22 cellular contexts compared by ENCODE assay signal in genomic region chr20:13700761-13701160, GRCh38.
"Had no signal": no experiment of that assay in that cellular context is flagged by ENCODE, and none has a peak within 500 bp of the region (broad histone marks: within the 10 kb centered on the region; RNA-seq: fewer than 3 reads in every experiment).

No MANE protein-coding gene starts in this region.

- DNase-seq: dorsolateral prefrontal cortex; effector CD4-positive, alpha-beta T cell; foreskin keratinocyte; heart left ventricle; kidney; natural killer cell; pancreas; right lobe of liver; stimulated activated CD4-positive, alpha-beta T cell treated with anti-CD3 and anti-CD28 coated beads, Interleukin-12 subunit alpha, Interleukin-12 subunit beta, amount 100 ng/mL, for 4 hours; stimulated activated CD4-positive, alpha-beta T cell treated with anti-CD3 and anti-CD28 coated beads, Interleukin-1b, Interleukin-23, amount 100 ng/mL, for 48 hours; stimulated activated CD4-positive, alpha-beta T cell treated with anti-CD3 and anti-CD28 coated beads, Interleukin-4, amount 100 ng/mL, for 1 hour; stimulated activated naive CD4-positive, alpha-beta T cell treated with Interleukin-2 at 50 U/mL for 16 hours; stomach; upper lobe of left lung had no signal

- H3K36me3 ChIP-seq: gastroesophageal sphincter, heart left ventricle, neutrophil, pancreas, right lobe of liver, stomach, tibial nerve, upper lobe of left lung had no signal

- H3K4me3 ChIP-seq: dorsolateral prefrontal cortex, gastroesophageal sphincter, heart left ventricle, hepatocyte, lung, pancreas, right lobe of liver, smooth muscle cell, stomach, tibial nerve, upper lobe of left lung had no signal

- ATAC-seq: foreskin keratinocyte; gastroesophageal sphincter; heart left ventricle; left lobe of liver; natural killer cell; pancreas; right lobe of liver; stimulated activated effector memory CD8-positive, alpha-beta T cell treated with anti-CD3 and anti-CD28 coated beads, Interleukin-12 subunit alpha, Interleukin-12 subunit beta, amount 100 ng/mL, for 72 hours had no signal

- H3K9me3 ChIP-seq: gastroesophageal sphincter, heart left ventricle, neutrophil, pancreas, right lobe of liver, stomach, tibial nerve, upper lobe of left lung had no signal

- H3K27me3 ChIP-seq: gastroesophageal sphincter, heart left ventricle, hepatocyte, neutrophil, pancreas, right lobe of liver, stomach, tibial nerve, upper lobe of left lung had no signal

- H3K4me1 ChIP-seq: foreskin keratinocyte, gastroesophageal sphincter, heart left ventricle, pancreas, right lobe of liver, stomach, tibial nerve, upper lobe of left lung had no signal

- H2AFZ ChIP-seq: hepatocyte had no signal

- H3K27ac ChIP-seq: dorsolateral prefrontal cortex, foreskin keratinocyte, gastroesophageal sphincter, heart left ventricle, hepatocyte, neutrophil, pancreas, right lobe of liver, stomach, tibial nerve, upper lobe of left lung had no signal

- H3K79me2 ChIP-seq: hepatocyte had no signal

- H3K4me2 ChIP-seq: hepatocyte, smooth muscle cell had no signal
